Comparison of ENCODE assay signal across 8 cellular contexts in genomic region chr3:116770815-116771450, GRCh38.
DNase-seq lines count a peak whose midpoint lies in the region; ATAC-seq and TF ChIP-seq lines count a peak whose summit lies in the region.

No MANE protein-coding gene starts in this region.

- H3K4me3 Mint-ChIP-seq in chondrocyte (ENCODE audit: unreplicated experiment) = no peak overlapping the region
- H3K4me3 Mint-ChIP-seq in stimulated activated memory B cell treated with anti-CD40 and anti-IgM and Interleukin-4, amounts not matched to agents 10 μg/mL and 1 μg/mL and 100 μg/mL, for 72 hours = no peak overlapping the region

- peaks cover 3% of the 10 kb centered on the region for H3K4me1 Mint-ChIP-seq in chondrocyte (ENCODE audit: low read depth)
- no peaks in the 10 kb centered on the region for H3K4me1 Mint-ChIP-seq in stimulated activated memory B cell treated with anti-CD40 and anti-IgM and Interleukin-4, amounts not matched to agents 10 μg/mL and 1 μg/mL and 100 μg/mL, for 72 hours

- no peaks in the 10 kb centered on the region for H3K27me3 ChIP-seq in left lung

- ATAC-seq in GM18858 (IDR thresholded peaks at IDR 0.05; ENCODE audit: unreplicated experiment) = peak; percentile 98
- peak; percentile 95 for ATAC-seq in HG02970 (IDR thresholded peaks at IDR 0.05; ENCODE audit: low FRiP score, unreplicated experiment)
- peak; percentile 96 for ATAC-seq in left lung
- ATAC-seq in stimulated activated memory B cell treated with anti-CD40 and anti-IgM and Interleukin-4, amounts not matched to agents 10 μg/mL and 1 μg/mL and 100 μg/mL, for 72 hours = peak; percentile 77

- peaks cover 32% of the 10 kb centered on the region for H3K27me3 Mint-ChIP-seq in chondrocyte (ENCODE audit: low read depth)
- no peaks in the 10 kb centered on the region for H3K27me3 Mint-ChIP-seq in stimulated activated memory B cell treated with anti-CD40 and anti-IgM and Interleukin-4, amounts not matched to agents 10 μg/mL and 1 μg/mL and 100 μg/mL, for 72 hours

- H3K36me3 ChIP-seq in left lung = no peaks in the 10 kb centered on the region

- TF ChIP-seq CTCF in chondrocyte (IDR thresholded peaks at IDR 0.05) (peak; percentile 99), left lung (IDR thresholded peaks at IDR 0.05) (peak; percentile 62 to 74)

- DNase-seq in AML-193 (lab: John Stamatoyannopoulos, UW) (peak; percentile 81 to 85), NCI-H1417 treated with DMSO at 0.1 percent for 48 hours (lab: John Stamatoyannopoulos, UW) (peak; percentile 16), SK-N-DZ (ENCODE audit: low spot score) (peak; percentile 85), chondrocyte (ENCODE audit: low spot score) (no peak), left lung (peak in 1 of 2 donors; percentile 46)

- no peak overlapping the region for H3K4me3 ChIP-seq in left lung

- no peak overlapping the region for H3K27ac ChIP-seq in left lung

- no peaks in the 10 kb centered on the region for H3K9me3 Mint-ChIP-seq in chondrocyte (ENCODE audit: low read depth)
- H3K9me3 Mint-ChIP-seq in stimulated activated memory B cell treated with anti-CD40 and anti-IgM and Interleukin-4, amounts not matched to agents 10 μg/mL and 1 μg/mL and 100 μg/mL, for 72 hours = no peaks in the 10 kb centered on the region

- no peaks in the 10 kb centered on the region for H3K4me1 ChIP-seq in left lung

- intact Hi-C loops in left lung (cut with DNase I) = no loop called here

- H3K36me3 Mint-ChIP-seq in chondrocyte (ENCODE audit: low read depth) = no peaks in the 10 kb centered on the region
- no peaks in the 10 kb centered on the region for H3K36me3 Mint-ChIP-seq in stimulated activated memory B cell treated with anti-CD40 and anti-IgM and Interleukin-4, amounts not matched to agents 10 μg/mL and 1 μg/mL and 100 μg/mL, for 72 hours

- H3K9me3 ChIP-seq in left lung = no peaks in the 10 kb centered on the region

- no peak overlapping the region for H3K27ac Mint-ChIP-seq in chondrocyte (ENCODE audit: unreplicated experiment)
- H3K27ac Mint-ChIP-seq in stimulated activated memory B cell treated with anti-CD40 and anti-IgM and Interleukin-4, amounts not matched to agents 10 μg/mL and 1 μg/mL and 100 μg/mL, for 72 hours = no peak overlapping the region
